Comparison of ENCODE assay signal across 9 cellular contexts in genomic region chr5:176810084-176810597, GRCh38. TPM values are rescaled to one million over a fixed set of nuclear protein-coding genes. Genes with fewer than 3 reads are reported as not detected.
DNase-seq lines count a peak whose midpoint lies in the region; ATAC-seq and TF ChIP-seq lines count a peak whose summit lies in the region.
"Had no signal": no experiment of that assay in that cellular context is flagged by ENCODE, and none has a peak within 500 bp of the region (broad histone marks: within the 10 kb centered on the region; RNA-seq: fewer than 3 reads in every experiment).

UNC5A (plus strand) TSS chr5:176810559; CDS start chr5:176810751, 192 bp downstream.

- peak within 1 kb of the TSS in 1 of 7 donors; percentile 50 for H3K27ac Mint-ChIP-seq in CD14-positive monocyte
- H3K27ac Mint-ChIP-seq in T-cell: no peak within 1 kb of the TSS

- H3K4me1 Mint-ChIP-seq in CD14-positive monocyte (peaks cover 10% of the 10 kb centered on the region), T-cell (peaks cover 12 to 15% (median 14%) of the 10 kb centered on the region in 3 donors)

- H3K27me3 Mint-ChIP-seq in CD14-positive monocyte (ENCODE audit: low read depth in 3 of 3) (peaks cover 63 to 82% (median 64%) of the 10 kb centered on the region in 3 donors), T-cell (peaks cover 52 to 78% of the 10 kb centered on the region in 2 donors)

- ATAC-seq in HG03354 (IDR thresholded peaks at IDR 0.05; ENCODE audit: poor library complexity, severe bottlenecking, unreplicated experiment): peak; percentile 64
- ATAC-seq in T-cell (replicated peaks in 1 of 4): peak; percentile 62 to 80 (median 74)
- ATAC-seq in HG03460 (IDR thresholded peaks at IDR 0.05; ENCODE audit: unreplicated experiment): no peak
- ATAC-seq in HG02973 (IDR thresholded peaks at IDR 0.05; ENCODE audit: unreplicated experiment): no peak

- no peak for DNase-seq in CD14-positive monocyte (ENCODE audit: low spot score)
- DNase-seq in T-cell: peak in 27 of 34 experiments; percentile 10 to 57 (median 32)
- peak; percentile 44 for DNase-seq in astrocyte of the spinal cord (ENCODE audit: low read depth, low spot score)
- DNase-seq in kidney epithelial cell (ENCODE audit: low read depth): no peak
- DNase-seq in stimulated activated CD8-positive, alpha-beta memory T cell treated with anti-CD3 and anti-CD28 coated beads, Interleukin-12 subunit alpha, Interleukin-12 subunit beta, amount 100 ng/mL, for 24 hours (ENCODE audit: extremely low read depth): peak; percentile 19

- H3K4me3 ChIP-seq in astrocyte of the spinal cord (ENCODE audit: low read depth, low read length): no peak within 1 kb of the TSS
- peak within 1 kb of the TSS; percentile 43 for H3K4me3 ChIP-seq in kidney epithelial cell (ENCODE audit: low read depth, low read length)

- POLR2A ChIA-PET in T-cell (lab: Charles Lee): no interaction called here

- in situ Hi-C loops in astrocyte of the spinal cord (cut with HindIII; ENCODE audit: low sequenced_read_pairs): no loop called here

- peaks cover 0 to 12% (median 2%) of the 10 kb centered on the region in 7 donors for H3K9me3 Mint-ChIP-seq in CD14-positive monocyte
- H3K9me3 Mint-ChIP-seq in T-cell: no peaks in the 10 kb centered on the region

- H3K36me3 Mint-ChIP-seq in CD14-positive monocyte (no peaks in the 10 kb centered on the region), T-cell (no peaks in the 10 kb centered on the region)

- intact Hi-C loops in CD14-positive monocyte (cut with micrococcal nuclease): loop anchor here in 1 of 2 donors (10.0 kb wide), 1 partner anchor 145 kb away; no protein-coding TSS in a partner anchor

- CTCF ChIA-PET in T-cell (lab: Charles Lee): no interaction called here

- peaks cover 38% of the 10 kb centered on the region for H3K27me3 ChIP-seq in kidney epithelial cell (ENCODE audit: control insufficient read depth, insufficient read depth, low read length)

- H3K4me3 Mint-ChIP-seq in CD14-positive monocyte (peak within 1 kb of the TSS; percentile 53 to 84), T-cell (peak within 1 kb of the TSS; percentile 71 to 80 (median 79))

- H3K36me3 ChIP-seq in kidney epithelial cell (ENCODE audit: control insufficient read depth, insufficient read depth, low read length): no peaks in the 10 kb centered on the region
- H3K36me3 ChIP-seq: neutrophil had no signal

- TF ChIP-seq CTCF in CD14-positive monocyte (IDR thresholded peaks at IDR 0.05) (no peak), astrocyte of the spinal cord (IDR thresholded peaks at IDR 0.05; ENCODE audit: low read depth, low read length) (no peak), kidney epithelial cell (IDR thresholded peaks at IDR 0.05; ENCODE audit: insufficient read depth, low read length, poor library complexity, severe bottlenecking) (no peak)

RNA-seq across cellular contexts. Expression of gene UNC5A, which starts in this region (rescaled TPM):
- polyA plus RNA-seq in CD14-positive monocyte: under 1 TPM; 0.03 to 0.07 TPM
- total RNA-seq in T-cell (not detected), kidney epithelial cell (1.1 and 2.3 TPM in 2 replicates)

Comparison
In these comparisons a context has a peak if more than half of its experiments do, and no peak if none do; other contexts are left out.
1. Peak in DNase-seq and ATAC-seq in T-cell; RNA of the gene not detected or under 1 TPM.
2. DNase-seq: peak in astrocyte of the spinal cord (single experiment) and stimulated activated CD8-positive, alpha-beta memory T cell treated with anti-CD3 and anti-CD28 coated beads, Interleukin-12 subunit alpha, Interleukin-12 subunit beta, amount 100 ng/mL, for 24 hours (single experiment); none in CD14-positive monocyte (single experiment) and kidney epithelial cell (single experiment).